ENCODE assay signal across 12 cellular contexts in genomic region chr5:80187691-80188090, GRCh38.
DNase-seq lines count a peak whose midpoint lies in the region; ATAC-seq and TF ChIP-seq lines count a peak whose summit lies in the region.
"Had no signal": no experiment of that assay in that cellular context is flagged by ENCODE, and none has a peak within 500 bp of the region (broad histone marks: within the 10 kb centered on the region; RNA-seq: fewer than 3 reads in every experiment).

No MANE protein-coding gene starts in this region.

- no peaks in the 10 kb centered on the region for H3K36me3 ChIP-seq in stomach
- no peaks in the 10 kb centered on the region for H3K36me3 ChIP-seq in adrenal gland (replicated peaks in 1 of 2)
- H3K36me3 ChIP-seq: colonic mucosa had no signal

- no peak for TF ChIP-seq POLR2A in NB4 (IDR thresholded peaks at IDR 0.05; ENCODE audit: extremely low read depth, insufficient read length)
- no peak for TF ChIP-seq POLR2A in stomach (IDR thresholded peaks at IDR 0.05)
- TF ChIP-seq POLR2A in adrenal gland (IDR thresholded peaks at IDR 0.05), result no peak

- intact Hi-C loops in stomach (cut with DNase I; ENCODE audit: low total_unique reads), result loop anchor here (10.0 kb wide), 1 partner anchor 67 kb away; the partner anchor contains the start of gene SERINC5
- intact Hi-C loops in adrenal gland (cut with DNase I), result no loop called here

- peak overlapping the region; percentile 91 for H3K27ac Mint-ChIP-seq in activated CD4-positive, alpha-beta T cell treated with anti-CD3 and anti-CD28 coated beads, Interleukin-2, amount 10 ng/mL, durations not matched to agents 7 days and 5 days
- peak overlapping the region in 1 of 2 donors; percentile 73 for H3K27ac Mint-ChIP-seq in effector memory CD8-positive, alpha-beta T cell
- H3K27ac Mint-ChIP-seq: activated B cell treated with CpG ODN at 0.5 μM for 24 hours had no signal

- TF ChIP-seq EP300 in stomach (IDR thresholded peaks at IDR 0.05), result no peak

- H3K27me3 ChIP-seq in stomach, result no peaks in the 10 kb centered on the region
- no peaks in the 10 kb centered on the region for H3K27me3 ChIP-seq in adrenal gland
- H3K27me3 ChIP-seq: colonic mucosa had no signal

- H3K27me3 Mint-ChIP-seq in activated CD4-positive, alpha-beta T cell treated with anti-CD3 and anti-CD28 coated beads, Interleukin-2, amount 10 ng/mL, durations not matched to agents 7 days and 5 days, result no peaks in the 10 kb centered on the region
- no peaks in the 10 kb centered on the region for H3K27me3 Mint-ChIP-seq in effector memory CD8-positive, alpha-beta T cell
- H3K27me3 Mint-ChIP-seq: activated B cell treated with CpG ODN at 0.5 μM for 24 hours had no signal

- H3K9me3 ChIP-seq in stomach, result no peaks in the 10 kb centered on the region
- H3K9me3 ChIP-seq in adrenal gland (replicated peaks in 1 of 3), result no peaks in the 10 kb centered on the region
- H3K9me3 ChIP-seq: colonic mucosa had no signal

- 79 to 81% (median 80%) methylated on average over 6 of the region's 6 CpGs for WGBS in stomach, 5 donors
- WGBS in adrenal gland, 4 donors, result 85 to 88% (median 86%) methylated on average over 6 of the region's 6 CpGs

- peaks cover 41 to 86% (median 67%) of the 10 kb centered on the region in 4 donors for H3K4me1 ChIP-seq in stomach
- peaks cover 40 to 68% of the 10 kb centered on the region in 2 donors for H3K4me1 ChIP-seq in adrenal gland (replicated peaks in 1 of 2)

- ATAC-seq in effector memory CD8-positive, alpha-beta T cell (replicated peaks), result no peak
- no peak for ATAC-seq in HG02885 (IDR thresholded peaks at IDR 0.05; ENCODE audit: poor library complexity, unreplicated experiment)

- H3K36me3 Mint-ChIP-seq in activated CD4-positive, alpha-beta T cell treated with anti-CD3 and anti-CD28 coated beads, Interleukin-2, amount 10 ng/mL, durations not matched to agents 7 days and 5 days (ENCODE audit: low read depth), result peaks cover 62% of the 10 kb centered on the region
- peaks cover 4% of the 10 kb centered on the region for H3K36me3 Mint-ChIP-seq in effector memory CD8-positive, alpha-beta T cell (ENCODE audit: insufficient read depth)

- H3K9me3 Mint-ChIP-seq in activated CD4-positive, alpha-beta T cell treated with anti-CD3 and anti-CD28 coated beads, Interleukin-2, amount 10 ng/mL, durations not matched to agents 7 days and 5 days, result no peaks in the 10 kb centered on the region
- no peaks in the 10 kb centered on the region for H3K9me3 Mint-ChIP-seq in effector memory CD8-positive, alpha-beta T cell
- H3K9me3 Mint-ChIP-seq: activated B cell treated with CpG ODN at 0.5 μM for 24 hours had no signal

- H3K4me3 ChIP-seq in NB4 (ENCODE audit: low read depth, low read length) (no peak overlapping the region), stomach (no peak overlapping the region), adrenal gland (no peak overlapping the region)
- H3K4me3 ChIP-seq: colonic mucosa had no signal

- TF ChIP-seq CTCF in NB4 (IDR thresholded peaks at IDR 0.05; ENCODE audit: low read depth, low read length) (no peak), stomach (IDR thresholded peaks at IDR 0.05) (no peak), adrenal gland (IDR thresholded peaks at IDR 0.05) (no peak)

- H3K27ac ChIP-seq in stomach (peak overlapping the region in 4 of 5 donors; percentile 67 to 79 (median 78)), adrenal gland (peak overlapping the region in 2 of 5 donors; percentile 7 to 17)

- no peak for DNase-seq in activated CD4-positive, alpha-beta T cell treated with anti-CD3 and anti-CD28 coated beads, Interleukin-2, amount 10 ng/mL, durations not matched to agents 7 days and 5 days
- DNase-seq in activated CD4-positive, alpha-beta T cell treated with anti-CD3 and anti-CD28 coated beads, Interleukin-2, amount 50 U/mL, for 1 hour, result no peak
- DNase-seq in NB4 (ENCODE audit: low read depth) (peak; percentile 23), stomach (no peak), dermis blood vessel endothelial cell (no peak), adrenal gland (no peak)
- DNase-seq in effector memory CD8-positive, alpha-beta T cell, result no peak
- DNase-seq: activated B cell treated with CpG ODN at 0.5 μM for 24 hours, colonic mucosa, NCI-H526 treated with DMSO at 0.1 percent for 48 hours, SHP77 treated with DMSO at 0.1 percent for 48 hours had no signal

- POLR2A ChIA-PET in activated CD4-positive, alpha-beta T cell treated with anti-CD3 and anti-CD28 coated beads, Interleukin-2, amount 10 ng/mL, durations not matched to agents 7 days and 5 days (lab: Charles Lee), result no interaction called here

- CTCF ChIA-PET in activated CD4-positive, alpha-beta T cell treated with anti-CD3 and anti-CD28 coated beads, Interleukin-2, amount 10 ng/mL, durations not matched to agents 7 days and 5 days (lab: Charles Lee), result interaction anchor here (1.0 to 2.1 kb wide), 5 partner anchors 12 to 211 kb away, joined by 3 to 13 read pairs (median 4); no protein-coding TSS in a partner anchor

- peak overlapping the region; percentile 36 for H3K4me3 Mint-ChIP-seq in activated CD4-positive, alpha-beta T cell treated with anti-CD3 and anti-CD28 coated beads, Interleukin-2, amount 10 ng/mL, durations not matched to agents 7 days and 5 days
- H3K4me3 Mint-ChIP-seq in effector memory CD8-positive, alpha-beta T cell, result peak overlapping the region; percentile 31 to 42
- H3K4me3 Mint-ChIP-seq: activated B cell treated with CpG ODN at 0.5 μM for 24 hours had no signal

- H3K4me1 Mint-ChIP-seq in activated CD4-positive, alpha-beta T cell treated with anti-CD3 and anti-CD28 coated beads, Interleukin-2, amount 10 ng/mL, durations not matched to agents 7 days and 5 days, result peaks cover 88% of the 10 kb centered on the region
- peaks cover 71 to 75% of the 10 kb centered on the region in 2 donors for H3K4me1 Mint-ChIP-seq in effector memory CD8-positive, alpha-beta T cell (ENCODE audit: low read depth in 2 of 2)
